In the genomic region with DNA sequence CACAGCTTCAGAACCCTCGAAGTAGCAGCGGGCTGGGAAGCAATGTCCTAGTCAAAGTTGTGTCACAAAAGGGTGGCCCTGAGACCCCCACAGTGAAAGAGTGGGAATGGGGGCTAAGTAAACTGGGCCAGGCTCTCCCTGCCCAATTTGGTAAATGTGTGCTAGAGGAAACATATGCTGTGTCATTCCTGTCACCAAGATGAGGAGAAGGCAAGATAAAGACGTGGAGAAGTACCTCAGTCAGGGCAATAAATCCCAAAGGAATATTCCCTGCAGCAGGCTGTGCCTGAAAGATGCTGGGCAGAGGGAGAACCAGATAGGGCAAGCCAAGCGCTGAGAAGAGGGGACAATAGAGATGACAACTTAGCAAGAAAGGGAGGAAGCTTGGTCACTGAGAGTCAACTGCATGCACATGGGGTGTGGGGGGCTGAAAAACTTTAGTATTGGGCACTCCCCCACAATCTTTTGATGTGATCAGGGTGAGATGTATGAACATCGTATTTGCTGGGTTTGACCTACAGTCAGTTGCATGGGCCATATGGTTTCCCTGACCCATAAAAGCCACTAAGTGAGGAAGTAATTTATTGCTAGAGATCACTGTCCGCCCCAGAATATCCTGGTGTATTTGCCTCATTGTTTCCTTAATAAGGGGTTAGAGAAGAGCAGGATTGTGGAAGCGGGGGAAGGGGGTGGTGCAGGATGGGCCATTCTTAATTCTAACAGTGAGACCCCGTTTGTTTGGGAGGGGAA, we compare ENCODE assay signal across 1 cellular context.
A peak's percentile ranks its signal among the peaks of the same experiment; 100 is the strongest.
TF ChIP-seq lines count a peak whose summit lies in the region.

No MANE protein-coding gene starts in this region.

TF ChIP-seq in K562, 482 proteins besides CTCF, POLR2A, EP300 and RAD21 (continued from another document):
- no peak for TF ChIP-seq NCOA1 (IDR thresholded peaks at IDR 0.05; ENCODE audit: low read depth)
- peak; percentile 56 for TF ChIP-seq MAFG (tag; conservative IDR thresholded peaks at IDR 0.05)
- no peak for TF ChIP-seq NONO (IDR thresholded peaks at IDR 0.05; ENCODE audit: low read depth in 2 of 2, low read length in 1 of 2)
- no peak for TF ChIP-seq CEBPG (CRISPR knock-in tag; IDR thresholded peaks at IDR 0.05)
- TF ChIP-seq CEBPG (tag; conservative IDR thresholded peaks at IDR 0.05 in 1 of 2, IDR thresholded peaks at IDR 0.05 in 1 of 2), result no peak
- peak; percentile 54; the same call in 1 of the 2 replicates for TF ChIP-seq NFE2 (IDR thresholded peaks at IDR 0.05; ENCODE audit: low read depth)
- no peak for TF ChIP-seq SPI1 (IDR thresholded peaks at IDR 0.05; ENCODE audit: borderline replicate concordance, low read depth, low read length)
- TF ChIP-seq, protein P1, sequence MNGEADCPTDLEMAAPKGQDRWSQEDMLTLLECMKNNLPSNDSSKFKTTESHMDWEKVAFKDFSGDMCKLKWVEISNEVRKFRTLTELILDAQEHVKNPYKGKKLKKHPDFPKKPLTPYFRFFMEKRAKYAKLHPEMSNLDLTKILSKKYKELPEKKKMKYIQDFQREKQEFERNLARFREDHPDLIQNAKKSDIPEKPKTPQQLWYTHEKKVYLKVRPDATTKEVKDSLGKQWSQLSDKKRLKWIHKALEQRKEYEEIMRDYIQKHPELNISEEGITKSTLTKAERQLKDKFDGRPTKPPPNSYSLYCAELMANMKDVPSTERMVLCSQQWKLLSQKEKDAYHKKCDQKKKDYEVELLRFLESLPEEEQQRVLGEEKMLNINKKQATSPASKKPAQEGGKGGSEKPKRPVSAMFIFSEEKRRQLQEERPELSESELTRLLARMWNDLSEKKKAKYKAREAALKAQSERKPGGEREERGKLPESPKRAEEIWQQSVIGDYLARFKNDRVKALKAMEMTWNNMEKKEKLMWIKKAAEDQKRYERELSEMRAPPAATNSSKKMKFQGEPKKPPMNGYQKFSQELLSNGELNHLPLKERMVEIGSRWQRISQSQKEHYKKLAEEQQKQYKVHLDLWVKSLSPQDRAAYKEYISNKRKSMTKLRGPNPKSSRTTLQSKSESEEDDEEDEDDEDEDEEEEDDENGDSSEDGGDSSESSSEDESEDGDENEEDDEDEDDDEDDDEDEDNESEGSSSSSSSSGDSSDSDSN (IDR thresholded peaks at IDR 0.05; ENCODE audit: borderline replicate concordance in 1 of 2, low read depth in 2 of 2, low read length in 2 of 2), result no peak
- no peak for TF ChIP-seq LCOR (CRISPR knock-in tag; IDR thresholded peaks at IDR 0.05)
TF ChIP-seq in K562: peak in this region for 2.
